ENCODE assay signal across 16 cellular contexts in the genomic region with DNA sequence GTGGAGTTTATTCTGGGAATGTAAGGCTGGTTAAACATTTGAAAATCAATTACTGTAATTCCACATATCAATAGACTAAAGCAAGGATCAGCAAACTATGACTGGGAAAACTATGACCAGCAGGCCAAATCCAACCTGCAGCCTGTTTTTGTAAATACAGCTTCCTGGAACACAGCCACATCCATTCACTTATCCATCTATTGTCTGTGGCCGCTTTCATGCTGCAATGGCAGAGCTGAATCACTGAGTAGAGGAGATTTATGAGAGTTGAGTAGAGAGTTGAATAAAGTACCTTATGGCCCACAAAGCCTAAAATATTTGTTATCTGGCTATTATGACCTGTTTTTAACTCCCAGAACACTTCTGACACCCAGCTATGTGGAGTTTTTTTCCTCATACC. TPM values are rescaled to one million over a fixed set of nuclear protein-coding genes. Genes with fewer than 3 reads are reported as not detected.
DNase-seq lines count a peak whose midpoint lies in the region; FAIRE-seq and TF ChIP-seq lines count a peak whose summit lies in the region.
"Had no signal": no experiment of that assay in that cellular context is flagged by ENCODE, and none has a peak within 500 bp of the region (broad histone marks: within the 10 kb centered on the region; RNA-seq: fewer than 3 reads in every experiment).

No MANE protein-coding gene starts in this region.

- no peak overlapping the region for H3K4me3 ChIP-seq in bronchial epithelial cell (ENCODE audit: low read depth, low read length)
- no peak overlapping the region for H3K4me3 ChIP-seq in retinal pigment epithelial cell (ENCODE audit: low read length)
- H3K4me3 ChIP-seq: SJSA1 had no signal

- TF ChIP-seq CTCF in bronchial epithelial cell (IDR thresholded peaks at IDR 0.05; ENCODE audit: insufficient read depth, low read length, severe bottlenecking) (no peak), retinal pigment epithelial cell (conservative IDR thresholded peaks at IDR 0.05; ENCODE audit: low read depth, low read length) (no peak), progenitor cell of endocrine pancreas (IDR thresholded peaks at IDR 0.05; ENCODE audit: unreplicated experiment) (no peak)

- no peaks in the 10 kb centered on the region for H3K27me3 ChIP-seq in bronchial epithelial cell (ENCODE audit: control insufficient read depth, insufficient read depth, low read length)
- H3K27me3 ChIP-seq: neutrophil, SJSA1 had no signal

- H3K4me3 Mint-ChIP-seq in progenitor cell of endocrine pancreas (ENCODE audit: low read depth) = no peak overlapping the region
- H3K4me3 Mint-ChIP-seq in activated CD4-positive, alpha-beta memory T cell treated with anti-CD3 and anti-CD28 coated beads for 36 hours = no peak overlapping the region
- H3K4me3 Mint-ChIP-seq: activated naive CD4-positive, alpha-beta T cell treated with anti-CD3 and anti-CD28 coated beads for 36 hours; CD4-positive, CD25-positive, alpha-beta regulatory T cell had no signal

- no peaks in the 10 kb centered on the region for H3K9me3 Mint-ChIP-seq in progenitor cell of endocrine pancreas (ENCODE audit: low read depth)
- H3K9me3 Mint-ChIP-seq in activated CD4-positive, alpha-beta memory T cell treated with anti-CD3 and anti-CD28 coated beads for 36 hours = no peaks in the 10 kb centered on the region
- H3K9me3 Mint-ChIP-seq: activated naive CD4-positive, alpha-beta T cell treated with anti-CD3 and anti-CD28 coated beads for 36 hours had no signal

- H3K36me3 ChIP-seq in bronchial epithelial cell (ENCODE audit: control insufficient read depth, insufficient read depth, low read length) = no peaks in the 10 kb centered on the region
- H3K36me3 ChIP-seq: neutrophil, SJSA1 had no signal

- no peak for FAIRE-seq in bronchial epithelial cell (lab: Jason Lieb, UNC)
- FAIRE-seq: small intestine had no signal

- H3K4me1 Mint-ChIP-seq in progenitor cell of endocrine pancreas (ENCODE audit: low read depth) = no peaks in the 10 kb centered on the region
- no peaks in the 10 kb centered on the region for H3K4me1 Mint-ChIP-seq in activated CD4-positive, alpha-beta memory T cell treated with anti-CD3 and anti-CD28 coated beads for 36 hours (ENCODE audit: low read depth)
- H3K4me1 Mint-ChIP-seq: CD4-positive, CD25-positive, alpha-beta regulatory T cell had no signal

- no peak for TF ChIP-seq POLR2A in erythroblast (IDR thresholded peaks at IDR 0.05; ENCODE audit: low read length)

- H3K27me3 Mint-ChIP-seq in progenitor cell of endocrine pancreas = no peaks in the 10 kb centered on the region
- peaks cover 7% of the 10 kb centered on the region for H3K27me3 Mint-ChIP-seq in activated CD4-positive, alpha-beta memory T cell treated with anti-CD3 and anti-CD28 coated beads for 36 hours

- no peak overlapping the region for H3K27ac Mint-ChIP-seq in progenitor cell of endocrine pancreas
- H3K27ac Mint-ChIP-seq in activated CD4-positive, alpha-beta memory T cell treated with anti-CD3 and anti-CD28 coated beads for 36 hours = no peak overlapping the region
- H3K27ac Mint-ChIP-seq: activated naive CD4-positive, alpha-beta T cell treated with anti-CD3 and anti-CD28 coated beads for 36 hours; CD4-positive, CD25-positive, alpha-beta regulatory T cell had no signal

- H3K36me3 Mint-ChIP-seq in progenitor cell of endocrine pancreas (ENCODE audit: insufficient read depth) = no peaks in the 10 kb centered on the region
- no peaks in the 10 kb centered on the region for H3K36me3 Mint-ChIP-seq in activated CD4-positive, alpha-beta memory T cell treated with anti-CD3 and anti-CD28 coated beads for 36 hours
- H3K36me3 Mint-ChIP-seq: CD4-positive, CD25-positive, alpha-beta regulatory T cell had no signal

- POLR2A ChIA-PET in activated CD4-positive, alpha-beta memory T cell treated with anti-CD3 and anti-CD28 coated beads for 36 hours (lab: Charles Lee) = no interaction called here

- intact Hi-C loops in activated CD4-positive, alpha-beta memory T cell treated with anti-CD3 and anti-CD28 coated beads for 36 hours (cut with micrococcal nuclease) = no loop called here

- peak; percentile 33 for DNase-seq in NCI-H146 (lab: John Stamatoyannopoulos, UW)
- DNase-seq in NCI-H146 treated with DMSO at 0.1 percent for 48 hours (lab: John Stamatoyannopoulos, UW; ENCODE audit: unreplicated experiment) = no peak
- peak; percentile 87 for DNase-seq in NCI-H345 (lab: John Stamatoyannopoulos, UW)
- DNase-seq in bronchial epithelial cell (ENCODE audit: low read depth) = peak; percentile 51
- peak; percentile 55 for DNase-seq in retinal pigment epithelial cell (ENCODE audit: low read depth)
- no peak for DNase-seq in erythroblast (lab: John Stamatoyannopoulos, UW)
- no peak for DNase-seq in progenitor cell of endocrine pancreas (ENCODE audit: low spot score, unreplicated experiment)
- no peak for DNase-seq in activated CD4-positive, alpha-beta memory T cell treated with anti-CD3 and anti-CD28 coated beads for 36 hours
- DNase-seq: activated naive CD4-positive, alpha-beta T cell treated with anti-CD3 and anti-CD28 coated beads for 36 hours; CD4-positive, CD25-positive, alpha-beta regulatory T cell; H7; MV-4-11; NK-92 treated with Interleukin-12 subunit alpha and Interleukin-12 subunit beta, amount 100 ng/mL, for 24 hours; small intestine had no signal

- CTCF ChIA-PET in activated CD4-positive, alpha-beta memory T cell treated with anti-CD3 and anti-CD28 coated beads for 36 hours (lab: Charles Lee) = no interaction called here

RNA-seq across cellular contexts. Expression of a gene that starts 12.2 kb away (rescaled TPM):
- 2.6 and 3.2 TPM in 2 replicates for total RNA-seq in bronchial epithelial cell
- 1.1 and 3.8 TPM in 2 replicates for total RNA-seq in progenitor cell of endocrine pancreas
- total RNA-seq in activated CD4-positive, alpha-beta memory T cell treated with anti-CD3 and anti-CD28 coated beads for 36 hours = under 1 TPM in 1 of 2 experiments, not detected in 1; 0.17 TPM
- total RNA-seq: activated naive CD4-positive, alpha-beta T cell treated with anti-CD3 and anti-CD28 coated beads for 36 hours had no signal

Comparison
In these comparisons a context has a peak if more than half of its experiments do, and no peak if none do; other contexts are left out.
1. DNase-seq: peak in NCI-H146 (single experiment), NCI-H345 (single experiment), bronchial epithelial cell (single experiment) and retinal pigment epithelial cell (single experiment); none in NCI-H146 treated with DMSO at 0.1 percent for 48 hours (single experiment), erythroblast (0 of 2), progenitor cell of endocrine pancreas (single experiment) and activated CD4-positive, alpha-beta memory T cell treated with anti-CD3 and anti-CD28 coated beads for 36 hours (single experiment).